ENCODE assay signal across 27 cellular contexts in the genomic region with DNA sequence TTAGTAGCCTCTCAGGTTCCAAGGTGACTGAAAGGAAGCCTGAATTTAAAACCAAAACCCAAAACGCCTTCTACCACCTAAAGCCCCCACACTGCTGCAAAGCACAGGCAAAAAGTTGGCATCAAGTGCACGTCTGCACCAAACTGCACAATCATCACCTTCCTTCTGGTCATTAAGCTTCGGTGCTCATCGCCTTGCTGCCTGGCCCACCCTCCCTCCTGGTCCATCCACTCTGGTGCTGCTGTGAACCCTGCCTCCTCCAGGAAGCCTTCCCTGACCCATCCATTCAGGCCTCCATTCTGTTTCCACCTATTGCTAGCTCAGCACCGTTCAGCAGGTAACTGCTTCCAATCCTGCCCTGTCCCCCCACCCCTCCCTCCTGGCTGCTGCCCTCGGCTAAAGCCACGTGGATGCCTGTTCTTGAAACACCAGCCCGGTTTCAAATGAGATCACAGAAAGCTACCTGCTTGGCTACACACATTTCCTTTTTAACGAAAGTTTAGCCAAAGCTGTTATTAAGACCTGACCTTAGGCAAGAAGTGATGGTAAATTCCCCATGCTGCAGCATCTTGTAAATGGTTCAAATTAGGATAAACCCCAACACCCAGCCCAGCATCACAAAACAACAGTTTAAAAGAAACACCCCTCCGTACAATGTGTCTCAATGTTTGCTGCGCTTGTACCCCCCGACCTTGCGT. TPM values are rescaled to one million over a fixed set of nuclear protein-coding genes. Genes with fewer than 3 reads are reported as not detected.
DNase-seq lines count a peak whose midpoint lies in the region; ATAC-seq, FAIRE-seq and TF ChIP-seq lines count a peak whose summit lies in the region.
"Had no signal": no experiment of that assay in that cellular context is flagged by ENCODE, and none has a peak within 500 bp of the region (broad histone marks: within the 10 kb centered on the region; RNA-seq: fewer than 3 reads in every experiment).

No MANE protein-coding gene starts in this region.

- peaks cover 11% of the 10 kb centered on the region for H3K36me3 Mint-ChIP-seq in activated T-cell treated with anti-CD3 and anti-CD28 coated beads, Interleukin-2, amount 50 U/mL, for 4 hours (ENCODE audit: insufficient read depth)
- peaks cover 57% of the 10 kb centered on the region for H3K36me3 Mint-ChIP-seq in activated naive CD8-positive, alpha-beta T cell treated with anti-CD3 and anti-CD28 coated beads for 36 hours
- H3K36me3 Mint-ChIP-seq in nephron progenitor cell (ENCODE audit: low read depth) (no peaks in the 10 kb centered on the region), progenitor cell of endocrine pancreas (ENCODE audit: insufficient read depth) (no peaks in the 10 kb centered on the region)

- peak overlapping the region; percentile 22 for H3K4me3 Mint-ChIP-seq in activated T-cell treated with anti-CD3 and anti-CD28 coated beads, Interleukin-2, amount 50 U/mL, for 4 hours
- no peak overlapping the region for H3K4me3 Mint-ChIP-seq in activated naive CD8-positive, alpha-beta T cell treated with anti-CD3 and anti-CD28 coated beads for 36 hours
- H3K4me3 Mint-ChIP-seq in nephron progenitor cell (no peak overlapping the region), progenitor cell of endocrine pancreas (ENCODE audit: low read depth) (no peak overlapping the region)
- H3K4me3 Mint-ChIP-seq: activated B cell treated with CpG ODN at 0.5 μM for 24 hours; central memory CD8-positive, alpha-beta T cell; stimulated activated memory B cell treated with anti-CD40 and anti-IgM and Interleukin-4, amounts not matched to agents 10 μg/mL and 1 μg/mL and 100 μg/mL, for 72 hours had no signal

- DNase-seq in activated T-cell treated with anti-CD3 and anti-CD28 coated beads, Interleukin-2, amount 50 U/mL, for 4 hours = no peak
- no peak for DNase-seq in activated T-cell treated with anti-CD3 and anti-CD28 coated beads, Interleukin-2, amount 50 U/mL, for 1 hour
- DNase-seq in GM12891 (ENCODE audit: insufficient read length, low spot score) (no peak), nephron progenitor cell (no peak), progenitor cell of endocrine pancreas (ENCODE audit: low spot score, unreplicated experiment) (no peak)
- DNase-seq in activated naive CD8-positive, alpha-beta T cell treated with anti-CD3 and anti-CD28 coated beads for 36 hours = no peak
- DNase-seq: activated B cell treated with CpG ODN at 0.5 μM for 24 hours; heart right ventricle; NCI-H1436 treated with DMSO at 0.1 percent for 48 hours; NCI-H2107; NCI-H446; NCI-H82; nucleus accumbens; OCI-M1; stimulated activated CD4-positive, alpha-beta T cell treated with anti-CD3 and anti-CD28 coated beads, Interleukin-2, amount 100 ng/mL, for 48 hours; testis had no signal

- peaks cover 3% of the 10 kb centered on the region for H3K9me3 Mint-ChIP-seq in activated T-cell treated with anti-CD3 and anti-CD28 coated beads, Interleukin-2, amount 50 U/mL, for 4 hours
- H3K9me3 Mint-ChIP-seq in activated naive CD8-positive, alpha-beta T cell treated with anti-CD3 and anti-CD28 coated beads for 36 hours = peaks cover 4% of the 10 kb centered on the region
- H3K9me3 Mint-ChIP-seq in nephron progenitor cell = no peaks in the 10 kb centered on the region
- no peaks in the 10 kb centered on the region for H3K9me3 Mint-ChIP-seq in progenitor cell of endocrine pancreas (ENCODE audit: low read depth)
- H3K9me3 Mint-ChIP-seq: activated B cell treated with CpG ODN at 0.5 μM for 24 hours; central memory CD8-positive, alpha-beta T cell; stimulated activated memory B cell treated with anti-CD40 and anti-IgM and Interleukin-4, amounts not matched to agents 10 μg/mL and 1 μg/mL and 100 μg/mL, for 72 hours had no signal

- FAIRE-seq in GM12891 (lab: Jason Lieb, UNC) = peak; percentile 43
- FAIRE-seq: urothelium cell line had no signal

- peak; percentile 29; the same call in 1 of the 2 replicates for TF ChIP-seq POLR2A in GM12891 (IDR thresholded peaks at IDR 0.05; ENCODE audit: low read depth, low read length)

- H3K27ac Mint-ChIP-seq in activated naive CD8-positive, alpha-beta T cell treated with anti-CD3 and anti-CD28 coated beads for 36 hours = peak overlapping the region; percentile 62
- H3K27ac Mint-ChIP-seq in nephron progenitor cell (peak overlapping the region; percentile 52), progenitor cell of endocrine pancreas (no peak overlapping the region)
- H3K27ac Mint-ChIP-seq: activated B cell treated with CpG ODN at 0.5 μM for 24 hours; stimulated activated memory B cell treated with anti-CD40 and anti-IgM and Interleukin-4, amounts not matched to agents 10 μg/mL and 1 μg/mL and 100 μg/mL, for 72 hours had no signal

- ATAC-seq in activated T-cell treated with anti-CD3 and anti-CD28 coated beads, Interleukin-2, amount 50 U/mL, for 4 hours = no peak
- no peak for ATAC-seq in GM19463 (IDR thresholded peaks at IDR 0.05; ENCODE audit: unreplicated experiment)
- ATAC-seq: HCT116; heart right ventricle; SK-N-SH treated with all-trans-retinoic acid at 6 μM for 48 hours; stimulated activated memory B cell treated with anti-CD40 and anti-IgM and Interleukin-4, amounts not matched to agents 10 μg/mL and 1 μg/mL and 100 μg/mL, for 72 hours had no signal

- TF ChIP-seq CTCF in nephron progenitor cell (IDR thresholded peaks at IDR 0.05) = no peak
- TF ChIP-seq CTCF in progenitor cell of endocrine pancreas (IDR thresholded peaks at IDR 0.05; ENCODE audit: unreplicated experiment) = no peak

- H3K4me1 Mint-ChIP-seq in activated T-cell treated with anti-CD3 and anti-CD28 coated beads, Interleukin-2, amount 50 U/mL, for 4 hours (ENCODE audit: low read depth) = peaks cover 38% of the 10 kb centered on the region
- peaks cover 52% of the 10 kb centered on the region for H3K4me1 Mint-ChIP-seq in activated naive CD8-positive, alpha-beta T cell treated with anti-CD3 and anti-CD28 coated beads for 36 hours
- H3K4me1 Mint-ChIP-seq in nephron progenitor cell = peaks cover 49% of the 10 kb centered on the region
- peaks cover 16% of the 10 kb centered on the region for H3K4me1 Mint-ChIP-seq in progenitor cell of endocrine pancreas (ENCODE audit: low read depth)

- H3K27me3 Mint-ChIP-seq in activated T-cell treated with anti-CD3 and anti-CD28 coated beads, Interleukin-2, amount 50 U/mL, for 4 hours (ENCODE audit: low read depth) = no peaks in the 10 kb centered on the region
- H3K27me3 Mint-ChIP-seq in activated naive CD8-positive, alpha-beta T cell treated with anti-CD3 and anti-CD28 coated beads for 36 hours = no peaks in the 10 kb centered on the region
- H3K27me3 Mint-ChIP-seq in nephron progenitor cell (ENCODE audit: low read depth, poor library complexity) (peaks cover 8% of the 10 kb centered on the region), progenitor cell of endocrine pancreas (peaks cover 7% of the 10 kb centered on the region)
- H3K27me3 Mint-ChIP-seq: activated B cell treated with CpG ODN at 0.5 μM for 24 hours; central memory CD8-positive, alpha-beta T cell; stimulated activated memory B cell treated with anti-CD40 and anti-IgM and Interleukin-4, amounts not matched to agents 10 μg/mL and 1 μg/mL and 100 μg/mL, for 72 hours had no signal

TF ChIP-seq in GM12891, 5 proteins besides CTCF, POLR2A, EP300 and RAD21:
- TF ChIP-seq POLR2AphosphoS5 (IDR thresholded peaks at IDR 0.05; ENCODE audit: low read depth, low read length) (no peak), PAX5 (IDR thresholded peaks at IDR 0.05; ENCODE audit: insufficient read depth, low read length, severe bottlenecking) (no peak), TAF1 (IDR thresholded peaks at IDR 0.05; ENCODE audit: low read depth, low read length) (no peak), SPI1 (IDR thresholded peaks at IDR 0.05; ENCODE audit: low read depth, low read length) (no peak), POU2F2 (IDR thresholded peaks at IDR 0.05; ENCODE audit: low read depth, low read length) (no peak)

RNA-seq across cellular contexts. Expression of a gene that starts 53.8 kb away (rescaled TPM):
- total RNA-seq in activated T-cell treated with anti-CD3 and anti-CD28 coated beads, Interleukin-2, amount 50 U/mL, for 4 hours = 100 to 1,000 TPM; 318 to 420 (median 359) TPM
- polyA plus RNA-seq in GM12891 (2012; ENCODE audit: low read depth, missing spikeins) = 0.21 TPM
- 100 to 1,000 TPM; 196 to 197 TPM for total RNA-seq in activated naive CD8-positive, alpha-beta T cell treated with anti-CD3 and anti-CD28 coated beads for 36 hours
- not detected in 2 replicates for total RNA-seq in progenitor cell of endocrine pancreas
- total RNA-seq: epithelial cell of proximal tubule, fibroblast of villous mesenchyme, G401, renal cortical epithelial cell, smooth muscle cell had no signal

Comparison
In these comparisons a context has a peak if more than half of its experiments do, and no peak if none do; other contexts are left out.
1. RNA of a gene that starts 53.8 kb away (total RNA-seq): 318 to 420 TPM in activated T-cell treated with anti-CD3 and anti-CD28 coated beads, Interleukin-2, amount 50 U/mL, for 4 hours and 196 to 197 TPM in activated naive CD8-positive, alpha-beta T cell treated with anti-CD3 and anti-CD28 coated beads for 36 hours; not detected in progenitor cell of endocrine pancreas; every median in the first group is over 100 times any median in the second.